ENCODE assay signal across 19 cellular contexts in the genomic region with DNA sequence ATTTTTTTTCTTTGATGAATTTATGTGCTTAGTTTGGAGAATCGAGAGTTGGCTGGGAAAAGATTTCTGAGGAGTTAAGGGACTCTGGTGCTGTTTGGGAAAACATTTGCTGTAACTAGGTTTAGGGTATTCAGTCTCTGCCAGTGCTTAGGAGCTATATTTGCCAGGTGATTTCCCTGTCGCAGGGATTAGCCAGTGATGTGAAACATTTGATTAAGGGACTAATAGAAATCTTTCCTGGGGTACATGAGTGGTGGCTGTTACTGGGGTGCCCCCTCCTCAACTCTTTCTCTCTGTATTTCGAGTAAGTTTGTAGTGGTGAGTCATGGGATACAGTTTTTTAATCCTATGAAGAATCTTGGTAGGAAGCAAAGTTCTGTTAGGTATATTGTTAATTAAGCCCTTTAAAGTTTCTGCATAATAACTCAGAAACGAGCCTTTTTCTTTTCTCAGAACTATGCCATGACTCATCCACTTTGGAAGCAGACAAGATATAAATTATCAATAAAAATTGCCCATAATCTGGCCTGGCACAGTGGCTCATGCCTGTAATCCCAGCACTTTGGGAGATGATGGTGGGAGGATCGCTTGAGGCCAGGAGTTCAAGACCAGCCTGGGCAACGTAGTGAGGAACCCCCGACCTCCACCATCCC. TPM values are rescaled to one million over a fixed set of nuclear protein-coding genes. Genes with fewer than 3 reads are reported as not detected.
DNase-seq lines count a peak whose midpoint lies in the region; ATAC-seq and TF ChIP-seq lines count a peak whose summit lies in the region.
"Had no signal": no experiment of that assay in that cellular context is flagged by ENCODE, and none has a peak within 500 bp of the region (broad histone marks: within the 10 kb centered on the region; RNA-seq: fewer than 3 reads in every experiment).

No MANE protein-coding gene starts in this region.

- peaks cover 3% of the 10 kb centered on the region; the same call in 1 of the 2 replicates for H3K79me2 ChIP-seq in H9 (ENCODE audit: insufficient read depth, low read length)

- H3K9ac ChIP-seq in H9 (ENCODE audit: extremely low read depth, insufficient read length, low read length) (no peak overlapping the region), endodermal cell (ENCODE audit: extremely low read depth, low read length, poor library complexity, severe bottlenecking) (no peak overlapping the region)

- H3K36me3 Mint-ChIP-seq in H9 (ENCODE audit: insufficient read depth in 1 of 3, low read depth in 3 of 3) (peaks cover 11 to 18% (median 13%) of the 10 kb centered on the region in 3 experiments), endodermal cell (ENCODE audit: low read depth) (peaks cover 48% of the 10 kb centered on the region), osteocyte (ENCODE audit: unreplicated experiment) (peaks cover 51% of the 10 kb centered on the region)
- peaks cover 15% of the 10 kb centered on the region for H3K36me3 Mint-ChIP-seq in CD4-positive, alpha-beta T cell (ENCODE audit: low read depth)
- no peaks in the 10 kb centered on the region for H3K36me3 Mint-ChIP-seq in activated CD8-positive, alpha-beta T cell treated with anti-CD3 and anti-CD28 coated beads for 36 hours (ENCODE audit: low read depth)

- H4K91ac ChIP-seq in H9 (ENCODE audit: insufficient read length, low read depth, low read length) = no peak overlapping the region

- TF ChIP-seq CTCF in A673 (conservative IDR thresholded peaks at IDR 0.05; ENCODE audit: low read depth, low read length) = no peak
- TF ChIP-seq CTCF in H9 (conservative IDR thresholded peaks at IDR 0.05) = no peak
- TF ChIP-seq CTCF in endodermal cell (conservative IDR thresholded peaks at IDR 0.05) = no peak
- TF ChIP-seq CTCF in osteocyte (IDR thresholded peaks at IDR 0.05) = no peak
- TF ChIP-seq CTCF in CD4-positive, alpha-beta T cell (IDR thresholded peaks at IDR 0.05) = no peak
- TF ChIP-seq CTCF in activated CD8-positive, alpha-beta T cell treated with anti-CD3 and anti-CD28 coated beads for 36 hours (IDR thresholded peaks at IDR 0.05) = no peak

- H3K56ac ChIP-seq in H9 (ENCODE audit: insufficient read length, low read depth, low read length) = no peak overlapping the region

- no peak overlapping the region for H3K23ac ChIP-seq in H9 (ENCODE audit: insufficient read length, low read depth, low read length)

- no CpG with 5 or more reads among the region's 7 CpGs for WGBS in H9 (ENCODE audit: extremely low coverage, insufficient read length, low lambda C conversion rate)
- 96% methylated on average over 3 to 5 of the region's 7 CpGs for WGBS in endodermal cell (ENCODE audit: insufficient coverage in 1 of 2, insufficient read length in 1 of 2), 2 experiments

- no peaks in the 10 kb centered on the region for H3K79me1 ChIP-seq in H9 (ENCODE audit: insufficient read depth, low read depth, low read length, poor library complexity, severe bottlenecking)

- no peaks in the 10 kb centered on the region for H3K9me3 ChIP-seq in A673 (ENCODE audit: low read depth, low read length, poor library complexity, severe bottlenecking)
- H3K9me3 ChIP-seq in H9 (ENCODE audit: control insufficient read depth, low read depth, low read length) = no peaks in the 10 kb centered on the region
- no peaks in the 10 kb centered on the region for H3K9me3 ChIP-seq in endodermal cell (ENCODE audit: control insufficient read depth, low read length)
- no peaks in the 10 kb centered on the region for H3K9me3 ChIP-seq in CD4-positive, alpha-beta T cell (ENCODE audit: control insufficient read depth, low read length)
- H3K9me3 ChIP-seq: Peyer's patch had no signal

- H2BK15ac ChIP-seq in H9 (ENCODE audit: low read depth, low read length) = no peak overlapping the region

- no peak overlapping the region for H2BK120ac ChIP-seq in H9 (ENCODE audit: low read depth, low read length, poor library complexity, severe bottlenecking)

- no peaks in the 10 kb centered on the region for H3K23me2 ChIP-seq in H9 (ENCODE audit: insufficient read length, low read depth, low read length, poor library complexity, severe bottlenecking)

- no peak for ATAC-seq in HG03439 (IDR thresholded peaks at IDR 0.05; ENCODE audit: unreplicated experiment)
- ATAC-seq in CD4-positive, alpha-beta T cell (ENCODE audit: poor library complexity) = no peak
- no peak for ATAC-seq in GM19467 (IDR thresholded peaks at IDR 0.05; ENCODE audit: unreplicated experiment)
- ATAC-seq in activated CD8-positive, alpha-beta T cell treated with anti-CD3 and anti-CD28 coated beads for 36 hours = no peak

- H3K18ac ChIP-seq in H9 (ENCODE audit: insufficient read length, low read depth, low read length) = no peak overlapping the region

- peak overlapping the region in 2 of 3 experiments; percentile 30 to 55; a peak in 3 of 7 replicates for H3K27ac Mint-ChIP-seq in H9
- peak overlapping the region; percentile 14 for H3K27ac Mint-ChIP-seq in endodermal cell
- H3K27ac Mint-ChIP-seq in osteocyte (ENCODE audit: unreplicated experiment) = peak overlapping the region; percentile 36
- H3K27ac Mint-ChIP-seq in CD4-positive, alpha-beta T cell = no peak overlapping the region
- no peak overlapping the region for H3K27ac Mint-ChIP-seq in activated CD8-positive, alpha-beta T cell treated with anti-CD3 and anti-CD28 coated beads for 36 hours

- no peak overlapping the region for H3K4me2 ChIP-seq in H9 (ENCODE audit: insufficient read depth, insufficient read length, low read length)

- no peak overlapping the region for H2BK20ac ChIP-seq in H9 (ENCODE audit: low read depth, low read length, poor library complexity, severe bottlenecking)

- H3K36me3 ChIP-seq in A673 (ENCODE audit: insufficient read depth, low read length, poor library complexity, severe bottlenecking) (peaks cover 6% of the 10 kb centered on the region), endodermal cell (ENCODE audit: control insufficient read depth, insufficient read depth, low read length) (peaks cover 68% of the 10 kb centered on the region)

- H2AFZ ChIP-seq in H9 (ENCODE audit: low read length) = no peak overlapping the region

- no peak overlapping the region for H2BK5ac ChIP-seq in H9 (ENCODE audit: insufficient read length, low read length)

- no peak overlapping the region for H3K27ac ChIP-seq in A673 (ENCODE audit: low read depth, low read length, poor library complexity, severe bottlenecking)
- no peak overlapping the region for H3K27ac ChIP-seq in H9 (ENCODE audit: insufficient read length, low read depth, low read length)
- no peak overlapping the region for H3K27ac ChIP-seq in endodermal cell (ENCODE audit: low read depth, low read length)
- no peak overlapping the region for H3K27ac ChIP-seq in CD4-positive, alpha-beta T cell (ENCODE audit: low read depth, low read length)
- H3K27ac ChIP-seq: Peyer's patch had no signal

- no peak overlapping the region for H3K4me3 Mint-ChIP-seq in H9
- H3K4me3 Mint-ChIP-seq in endodermal cell = no peak overlapping the region
- no peak overlapping the region for H3K4me3 Mint-ChIP-seq in osteocyte (ENCODE audit: unreplicated experiment)
- no peak overlapping the region for H3K4me3 Mint-ChIP-seq in CD4-positive, alpha-beta T cell
- no peak overlapping the region for H3K4me3 Mint-ChIP-seq in activated CD8-positive, alpha-beta T cell treated with anti-CD3 and anti-CD28 coated beads for 36 hours
- H3K4me3 Mint-ChIP-seq: CD4-positive, CD25-positive, alpha-beta regulatory T cell had no signal

- H3K9me3 Mint-ChIP-seq in H9 (no peaks in the 10 kb centered on the region), endodermal cell (no peaks in the 10 kb centered on the region), osteocyte (ENCODE audit: unreplicated experiment) (no peaks in the 10 kb centered on the region)
- no peaks in the 10 kb centered on the region for H3K9me3 Mint-ChIP-seq in CD4-positive, alpha-beta T cell
- H3K9me3 Mint-ChIP-seq in activated CD8-positive, alpha-beta T cell treated with anti-CD3 and anti-CD28 coated beads for 36 hours = no peaks in the 10 kb centered on the region
- H3K9me3 Mint-ChIP-seq: CD4-positive, CD25-positive, alpha-beta regulatory T cell had no signal

- CTCF ChIA-PET in A673 (lab: Charles Lee) = interaction anchor here (0.7 kb wide), 1 partner anchor 204 kb away, joined by 3 read pairs; no protein-coding TSS in a partner anchor
- CTCF ChIA-PET in CD4-positive, alpha-beta T cell (lab: Charles Lee) = interaction anchor here (0.6 to 1.1 kb wide), 2 partner anchors 9 to 170 kb away, joined by 3 read pairs; no protein-coding TSS in a partner anchor
- CTCF ChIA-PET in activated CD8-positive, alpha-beta T cell treated with anti-CD3 and anti-CD28 coated beads for 36 hours (lab: Charles Lee) = interaction anchor here (17.9 kb wide), 1 partner anchor 21 kb away, joined by 228 read pairs; the partner anchor contains the start of gene RGMB

- POLR2A ChIA-PET in A673 (lab: Charles Lee; ENCODE audit: low non-redundant PET) = interaction anchor here (0.5 kb wide), 1 partner anchor 19 kb away, joined by 4 read pairs; no protein-coding TSS in a partner anchor
- POLR2A ChIA-PET in CD4-positive, alpha-beta T cell (lab: Charles Lee) = no interaction called here
- POLR2A ChIA-PET in activated CD8-positive, alpha-beta T cell treated with anti-CD3 and anti-CD28 coated beads for 36 hours (lab: Charles Lee) = no interaction called here

- H3K27me3 ChIP-seq in A673 (replicated peaks; ENCODE audit: insufficient read depth, low read depth, low read length, poor library complexity) = no peaks in the 10 kb centered on the region
- H3K27me3 ChIP-seq in H9 (ENCODE audit: insufficient read depth, low read length) = no peaks in the 10 kb centered on the region
- no peaks in the 10 kb centered on the region for H3K27me3 ChIP-seq in endodermal cell (ENCODE audit: control insufficient read depth, insufficient read depth, low read length, poor library complexity, severe bottlenecking)
- no peaks in the 10 kb centered on the region for H3K27me3 ChIP-seq in CD4-positive, alpha-beta T cell (ENCODE audit: control insufficient read depth, insufficient read depth, low read length)
- H3K27me3 ChIP-seq: Peyer's patch had no signal

- peaks cover 29% of the 10 kb centered on the region for H3K4me1 ChIP-seq in A673 (ENCODE audit: insufficient read depth, low read length, poor library complexity, severe bottlenecking)
- peaks cover 8% of the 10 kb centered on the region; the same call in 1 of the 2 replicates for H3K4me1 ChIP-seq in H9 (ENCODE audit: insufficient read depth, low read length)
- peaks cover 8% of the 10 kb centered on the region for H3K4me1 ChIP-seq in endodermal cell (ENCODE audit: control insufficient read depth, insufficient read depth, low read length)

- H4K20me1 ChIP-seq in H9 (ENCODE audit: control insufficient read depth, insufficient read depth, insufficient read length) = no peaks in the 10 kb centered on the region

- H3K4me1 Mint-ChIP-seq in H9 (peaks cover 39 to 46% of the 10 kb centered on the region in 2 experiments), endodermal cell (peaks cover 48% of the 10 kb centered on the region), osteocyte (ENCODE audit: unreplicated experiment) (peaks cover 67% of the 10 kb centered on the region)
- H3K4me1 Mint-ChIP-seq in CD4-positive, alpha-beta T cell (ENCODE audit: low read depth) = peaks cover 27% of the 10 kb centered on the region
- no peaks in the 10 kb centered on the region for H3K4me1 Mint-ChIP-seq in activated CD8-positive, alpha-beta T cell treated with anti-CD3 and anti-CD28 coated beads for 36 hours (ENCODE audit: low read depth)

- BruUV-seq in A673 (replicated peaks; lab: Mats Ljungman, UMichigan) = no TSS peak

- H3K27me3 Mint-ChIP-seq in H9 (ENCODE audit: low read depth) = no peaks in the 10 kb centered on the region
- H3K27me3 Mint-ChIP-seq in endodermal cell (ENCODE audit: insufficient read depth) = no peaks in the 10 kb centered on the region
- no peaks in the 10 kb centered on the region for H3K27me3 Mint-ChIP-seq in osteocyte (ENCODE audit: unreplicated experiment)
- no peaks in the 10 kb centered on the region for H3K27me3 Mint-ChIP-seq in CD4-positive, alpha-beta T cell
- no peaks in the 10 kb centered on the region for H3K27me3 Mint-ChIP-seq in activated CD8-positive, alpha-beta T cell treated with anti-CD3 and anti-CD28 coated beads for 36 hours
- H3K27me3 Mint-ChIP-seq: CD4-positive, CD25-positive, alpha-beta regulatory T cell had no signal

- H2AK5ac ChIP-seq in H9 (ENCODE audit: insufficient read length, low read length) = no peak overlapping the region

- no peak overlapping the region for H3K4me3 ChIP-seq in A673 (ENCODE audit: low read depth, low read length, poor library complexity, severe bottlenecking)
- no peak overlapping the region for H3K4me3 ChIP-seq in endodermal cell (ENCODE audit: low read length)
- H3K4me3 ChIP-seq: Peyer's patch had no signal

- no peak overlapping the region for H3T11ph ChIP-seq in H9 (ENCODE audit: low read length)

- H3K4ac ChIP-seq in H9 (ENCODE audit: low read depth, low read length) = no peak overlapping the region

- DNase-seq in A673 (ENCODE audit: low spot score) = peak; percentile 28
- DNase-seq in H9 = no peak
- DNase-seq in endodermal cell = no peak
- DNase-seq in osteocyte (ENCODE audit: extremely low spot score, unreplicated experiment) = no peak
- DNase-seq in CD4-positive, alpha-beta T cell = no peak
- no peak for DNase-seq in activated CD8-positive, alpha-beta T cell treated with anti-CD3 and anti-CD28 coated beads for 36 hours
- DNase-seq: ACHN; Calu3; CD4-positive, CD25-positive, alpha-beta regulatory T cell; DMS79; GDM1; NCI-H1930; NCI-H2171; NCI-H510A; NCI-H82; Peyer's patch; SHP77 treated with DMSO at 0.1 percent for 48 hours had no signal

- H4K8ac ChIP-seq in H9 (replicated peaks; ENCODE audit: insufficient read length, low read depth, low read length) = no peak overlapping the region

- no peak overlapping the region for H2BK12ac ChIP-seq in H9 (ENCODE audit: insufficient read length, low read depth, low read length)

- no peak overlapping the region for H3K14ac ChIP-seq in H9 (ENCODE audit: insufficient read depth, low read length)

- intact Hi-C loops in A673 (cut with micrococcal nuclease; ENCODE audit: unreplicated experiment) = no loop called here
- intact Hi-C loops in CD4-positive, alpha-beta T cell (cut with DNase I, micrococcal nuclease) = no loop called here
- intact Hi-C loops in activated CD8-positive, alpha-beta T cell treated with anti-CD3 and anti-CD28 coated beads for 36 hours (cut with micrococcal nuclease) = no loop called here

- no peak overlapping the region for H4K5ac ChIP-seq in H9 (ENCODE audit: insufficient read length, low read depth, low read length)

RNA-seq across cellular contexts. Expression of gene RGMB, which starts 18.6 kb away (rescaled TPM):
- 16.4 and 16.5 TPM in 2 replicates for total RNA-seq in A673 (2021)
- total RNA-seq in H9 (2021) = 17.7 and 19.3 TPM in 2 replicates
- 10 to 100 TPM; 60.2 to 71.6 TPM for total RNA-seq in endodermal cell
- polyA plus RNA-seq in endodermal cell (2013, experiment 1 of 2) = 105 TPM
- 81.8 TPM for polyA plus RNA-seq in endodermal cell (2013, experiment 2 of 2)
- 111 and 116 TPM in 2 replicates for total RNA-seq in osteocyte
- 10 to 100 TPM; 15.8 to 15.9 TPM for total RNA-seq in CD4-positive, alpha-beta T cell
- 1 to 10 TPM; 1.6 to 1.9 TPM for total RNA-seq in activated CD8-positive, alpha-beta T cell treated with anti-CD3 and anti-CD28 coated beads for 36 hours

Comparison
In these comparisons a context has a peak if more than half of its experiments do, and no peak if none do; other contexts are left out.
1. H3K27ac Mint-ChIP-seq: peak in H9 (2 of 3), endodermal cell (single experiment) and osteocyte (single experiment); none in CD4-positive, alpha-beta T cell (single experiment) and activated CD8-positive, alpha-beta T cell treated with anti-CD3 and anti-CD28 coated beads for 36 hours (single experiment).